Comparison of ENCODE assay signal across 23 cellular contexts in the genomic region with DNA sequence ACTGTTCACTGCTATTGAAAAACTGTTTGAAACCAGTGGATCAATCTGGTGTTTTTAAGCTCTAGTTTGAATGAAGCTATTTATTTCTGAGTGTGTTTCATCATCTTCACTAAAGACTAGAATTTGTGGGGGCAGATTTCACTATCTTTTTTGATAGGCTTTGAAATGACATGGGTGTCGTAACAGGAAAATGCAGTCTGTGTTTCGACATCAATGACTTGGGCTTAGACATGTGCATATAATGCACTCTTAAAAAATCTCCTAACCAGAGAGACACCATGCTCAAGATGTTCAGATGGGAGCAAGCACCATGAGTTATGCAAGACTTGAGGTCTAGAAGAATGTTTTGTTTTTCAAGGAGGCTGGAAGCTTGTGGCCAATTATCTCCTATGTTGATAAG.
DNase-seq lines count a peak whose midpoint lies in the region; ATAC-seq and TF ChIP-seq lines count a peak whose summit lies in the region.
"Had no signal": no experiment of that assay in that cellular context is flagged by ENCODE, and none has a peak within 500 bp of the region (broad histone marks: within the 10 kb centered on the region; RNA-seq: fewer than 3 reads in every experiment).

No MANE protein-coding gene starts in this region.

- no peak for ATAC-seq in GM18511 (IDR thresholded peaks at IDR 0.05; ENCODE audit: unreplicated experiment)
- ATAC-seq in Right ventricle myocardium inferior = no peak
- ATAC-seq in GM19035 (IDR thresholded peaks at IDR 0.05; ENCODE audit: unreplicated experiment) = no peak
- ATAC-seq: gastroesophageal sphincter had no signal

- no peak for TF ChIP-seq CTCF in MCF 10A (IDR thresholded peaks at IDR 0.05; ENCODE audit: unreplicated experiment)
- TF ChIP-seq CTCF in breast epithelium (IDR thresholded peaks at IDR 0.05) = no peak

- TF ChIP-seq POLR2A in breast epithelium (IDR thresholded peaks at IDR 0.05) = no peak

- no peak overlapping the region for H3K27ac ChIP-seq in breast epithelium
- H3K27ac ChIP-seq: 22Rv1, ascending aorta, gastroesophageal sphincter, thyroid gland had no signal

- no peaks in the 10 kb centered on the region for H3K27me3 Mint-ChIP-seq in MCF 10A (ENCODE audit: insufficient read depth, unreplicated experiment)
- H3K27me3 Mint-ChIP-seq: activated CD4-positive, alpha-beta T cell treated with anti-CD3 and anti-CD28 coated beads, Interleukin-2, amount 10 ng/mL, durations not matched to agents 24 days and 14 days had no signal

- peak; percentile 50 for DNase-seq in MCF 10A (ENCODE audit: unreplicated experiment)
- DNase-seq in breast epithelium (ENCODE audit: low spot score in 2 of 2) = no peak
- DNase-seq in SIG-M5 (lab: John Stamatoyannopoulos, UW) = peak; percentile 53
- DNase-seq in fibroblast of gingiva (ENCODE audit: low read depth) = peak; percentile 13
- no peak for DNase-seq in Right ventricle myocardium inferior (ENCODE audit: missing footprints)
- DNase-seq in NCI-H1105 (lab: John Stamatoyannopoulos, UW) = no peak
- DNase-seq: activated CD4-positive, alpha-beta T cell treated with anti-CD3 and anti-CD28 coated beads, Interleukin-2, amount 10 ng/mL, durations not matched to agents 24 days and 14 days; erythroblast; GF-D8; Karpas-422; NCI-H1417 treated with DMSO at 0.1 percent for 48 hours; NCI-H524 treated with DMSO at 0.1 percent for 48 hours; nucleus accumbens; stimulated activated CD4-positive, alpha-beta T cell treated with anti-CD3 and anti-CD28 coated beads, Interleukin-4, amount 100 ng/mL, for 24 hours; thyroid gland had no signal

- POLR2A ChIA-PET in MCF 10A (lab: Yijun Ruan, JAX) = no interaction called here

- H3K36me3 ChIP-seq in breast epithelium = no peaks in the 10 kb centered on the region
- H3K36me3 ChIP-seq: ascending aorta, gastroesophageal sphincter, HAP-1, thyroid gland had no signal

- H3K36me3 Mint-ChIP-seq in MCF 10A (ENCODE audit: insufficient read depth, unreplicated experiment) = no peaks in the 10 kb centered on the region
- H3K36me3 Mint-ChIP-seq: activated naive CD4-positive, alpha-beta T cell treated with anti-CD3 and anti-CD28 coated beads, Interleukin-2, amount 50 U/mL, for 24 hours had no signal

- H3K9me3 Mint-ChIP-seq in MCF 10A (ENCODE audit: unreplicated experiment) = peaks cover 15% of the 10 kb centered on the region
- H3K9me3 Mint-ChIP-seq: activated CD4-positive, alpha-beta T cell treated with anti-CD3 and anti-CD28 coated beads, Interleukin-2, amount 10 ng/mL, durations not matched to agents 24 days and 14 days; activated naive CD4-positive, alpha-beta T cell treated with anti-CD3 and anti-CD28 coated beads, Interleukin-2, amount 50 U/mL, for 24 hours; stimulated activated naive CD8-positive, alpha-beta T cell treated with anti-CD3 and anti-CD28 coated beads, Interleukin-15, Interleukin-2, amounts not matched to agents 100 ng/mL and 50 ng/mL, for 24 hours had no signal

- H3K27ac Mint-ChIP-seq in MCF 10A (ENCODE audit: low read depth, unreplicated experiment) = no peak overlapping the region
- H3K27ac Mint-ChIP-seq: activated CD4-positive, alpha-beta T cell treated with anti-CD3 and anti-CD28 coated beads, Interleukin-2, amount 10 ng/mL, durations not matched to agents 24 days and 14 days; activated naive CD4-positive, alpha-beta T cell treated with anti-CD3 and anti-CD28 coated beads, Interleukin-2, amount 50 U/mL, for 24 hours; stimulated activated naive CD8-positive, alpha-beta T cell treated with anti-CD3 and anti-CD28 coated beads, Interleukin-15, Interleukin-2, amounts not matched to agents 100 ng/mL and 50 ng/mL, for 24 hours had no signal

- intact Hi-C loops in MCF 10A (cut with micrococcal nuclease) (no loop called here), breast epithelium (cut with DNase I; ENCODE audit: low total_unique reads) (no loop called here), Right ventricle myocardium inferior (cut with DNase I) (no loop called here)

- H3K4me3 ChIP-seq in breast epithelium = no peak overlapping the region
- H3K4me3 ChIP-seq: ascending aorta, gastroesophageal sphincter, HAP-1, thyroid gland had no signal

- no peaks in the 10 kb centered on the region for H3K9me3 ChIP-seq in breast epithelium
- H3K9me3 ChIP-seq: ascending aorta, gastroesophageal sphincter, HAP-1, thyroid gland had no signal

- H3K4me1 Mint-ChIP-seq in MCF 10A (ENCODE audit: insufficient read depth, unreplicated experiment) = peaks cover 8% of the 10 kb centered on the region
- H3K4me1 Mint-ChIP-seq: activated CD4-positive, alpha-beta T cell treated with anti-CD3 and anti-CD28 coated beads, Interleukin-2, amount 10 ng/mL, durations not matched to agents 24 days and 14 days; activated naive CD4-positive, alpha-beta T cell treated with anti-CD3 and anti-CD28 coated beads, Interleukin-2, amount 50 U/mL, for 24 hours had no signal

- CTCF ChIA-PET in MCF 10A (lab: Yijun Ruan, JAX) = interaction anchor here (1.1 kb wide), 1 partner anchor 68 kb away, joined by 3 read pairs; no protein-coding TSS in a partner anchor

- H3K4me1 ChIP-seq in breast epithelium = no peaks in the 10 kb centered on the region
- H3K4me1 ChIP-seq: ascending aorta, gastroesophageal sphincter, HAP-1, thyroid gland had no signal

- no TSS peak for BruUV-seq in MCF 10A (replicated peaks; lab: Mats Ljungman, UMichigan)

- H3K27me3 ChIP-seq in breast epithelium = no peaks in the 10 kb centered on the region
- H3K27me3 ChIP-seq: ascending aorta, gastroesophageal sphincter, thyroid gland had no signal

- H3K4me3 Mint-ChIP-seq in MCF 10A (ENCODE audit: unreplicated experiment) = no peak overlapping the region
- H3K4me3 Mint-ChIP-seq: activated CD4-positive, alpha-beta T cell treated with anti-CD3 and anti-CD28 coated beads, Interleukin-2, amount 10 ng/mL, durations not matched to agents 24 days and 14 days; activated naive CD4-positive, alpha-beta T cell treated with anti-CD3 and anti-CD28 coated beads, Interleukin-2, amount 50 U/mL, for 24 hours; stimulated activated naive CD8-positive, alpha-beta T cell treated with anti-CD3 and anti-CD28 coated beads, Interleukin-15, Interleukin-2, amounts not matched to agents 100 ng/mL and 50 ng/mL, for 24 hours had no signal

Comparison
In these comparisons a context has a peak if more than half of its experiments do, and no peak if none do; other contexts are left out.
1. DNase-seq: peak in MCF 10A (single experiment), SIG-M5 (single experiment) and fibroblast of gingiva (single experiment); none in breast epithelium (0 of 2), Right ventricle myocardium inferior (single experiment) and NCI-H1105 (single experiment).